Comparison of ENCODE assay signal across 34 cellular contexts in the genomic region with DNA sequence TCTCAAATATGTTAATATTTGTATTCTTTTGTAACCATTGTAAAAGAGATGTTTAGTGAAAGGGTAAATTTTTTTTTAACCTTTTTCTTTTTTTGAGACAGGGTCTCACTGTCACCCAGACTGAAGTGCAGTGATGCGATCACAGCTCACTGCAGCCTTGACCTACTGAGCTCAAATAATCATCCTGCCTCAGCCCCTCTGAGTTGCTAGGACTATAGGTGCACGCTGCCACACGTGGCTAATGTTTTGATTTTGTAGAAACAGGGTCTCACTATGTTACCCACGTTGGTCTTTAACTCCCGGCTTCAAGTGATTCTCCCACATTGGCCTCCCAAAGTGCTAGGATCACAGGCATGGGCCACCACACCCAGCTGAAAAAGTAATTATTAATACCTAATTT. TPM values are rescaled to one million over a fixed set of nuclear protein-coding genes. Genes with fewer than 3 reads are reported as not detected.
A peak's percentile ranks its signal among the peaks of the same experiment; 100 is the strongest.
DNase-seq lines count a peak whose midpoint lies in the region; ATAC-seq, FAIRE-seq and TF ChIP-seq lines count a peak whose summit lies in the region.
"Had no signal": no experiment of that assay in that cellular context is flagged by ENCODE, and none has a peak within 500 bp of the region (broad histone marks: within the 10 kb centered on the region; RNA-seq: fewer than 3 reads in every experiment).

No MANE protein-coding gene starts in this region.

- CTCF ChIA-PET in A549 (lab: Yijun Ruan, JAX) (interaction anchor here (0.6 to 1.6 kb wide), 5 partner anchors 9 to 186 kb away, joined by 3 read pairs; no protein-coding TSS in a partner anchor), HepG2 (lab: Yijun Ruan, JAX; ENCODE audit: low intra/inter-chr PET ratio, low total read pairs) (no interaction called here)

- TF ChIP-seq POLR2A in A549 (IDR thresholded peaks at IDR 0.05; ENCODE audit: low read length) (no peak), HepG2 (IDR thresholded peaks at IDR 0.05; ENCODE audit: insufficient read depth in 1 of 2, low read depth in 2 of 2, low read length in 2 of 2) (no peak), right lobe of liver (IDR thresholded peaks at IDR 0.05) (no peak)

- FAIRE-seq in A549 (lab: Jason Lieb, UNC) (no peak), HepG2 (lab: Jason Lieb, UNC) (peak; percentile 60)
- FAIRE-seq: A204.1, D721Med had no signal

- H3K79me2 ChIP-seq in HepG2 (ENCODE audit: insufficient read depth, low read length): no peaks in the 10 kb centered on the region

- DNase-seq in A549 (ENCODE audit: low read depth in 1 of 2, low spot score in 1 of 2) (no peak), dorsolateral prefrontal cortex (no peak), HepG2 (ENCODE audit: low spot score) (peak; percentile 40), right lobe of liver (no peak), iPS-NIHi11 (ENCODE audit: low spot score) (no peak), NOMO-1 treated with DMSO at 0.1 percent for 48 hours (lab: John Stamatoyannopoulos, UW; ENCODE audit: unreplicated experiment) (no peak), HAP-1 (ENCODE audit: low spot score in 2 of 2) (no peak)
- DNase-seq: 8988T; ACHN; AML-193; BE2C; C1 segment of cervical spinal cord; Caco-2; Calu3; CD4-positive, alpha-beta memory T cell; CD4-positive, alpha-beta T cell; CD4-positive, CD25-positive, alpha-beta regulatory T cell; CD8-positive, alpha-beta memory T cell; CD8-positive, alpha-beta T cell; COR-L47; DMS 273 treated with DMSO at 0.1 percent for 48 hours; DMS153; DMS53; DMS79; DMS79 treated with DMSO at 0.1 percent for 48 hours; DND-41; EL had no signal

- in situ Hi-C loops in HepG2 (cut with HindIII; ENCODE audit: extremely low pct_ligation_motif_present, low pct_unique_long_range_greater_than_20kb): loop anchor here (5.0 kb wide), 1 partner anchor 74 kb away; the partner anchor contains the start of gene MEGF9
- in situ Hi-C loops in HAP-1 (cut with MboI; ENCODE audit: low sequenced_read_pairs): no loop called here

- H3K27ac ChIP-seq in A549: peak overlapping the region; percentile 75 to 94
- peak overlapping the region in 33 of 59 donors; percentile 7 to 92 (median 53) for H3K27ac ChIP-seq in dorsolateral prefrontal cortex
- H3K27ac ChIP-seq in HepG2 (ENCODE audit: extremely low read length, insufficient read depth, low read length): peak overlapping the region; percentile 55
- peak overlapping the region in 1 of 3 donors; percentile 53 for H3K27ac ChIP-seq in right lobe of liver
- H3K27ac ChIP-seq: 22Rv1; BLaER1; BLaER1 treated with 17β-estradiol and CSF1 and Interleukin-3, amounts not matched to agents 10 nM and 100 nM; C4-2B had no signal

- intact Hi-C loops in dorsolateral prefrontal cortex (cut with DNase I): loop anchor here (5.0 kb wide), 2 partner anchors 44 to 79 kb away; no protein-coding TSS in a partner anchor
- intact Hi-C loops in HepG2 (cut with micrococcal nuclease; ENCODE audit: unreplicated experiment): no loop called here
- intact Hi-C loops in right lobe of liver (cut with DNase I): no loop called here

- H4K20me1 ChIP-seq in HepG2 (ENCODE audit: insufficient read depth, low read length): no peaks in the 10 kb centered on the region
- H4K20me1 ChIP-seq: BLaER1; BLaER1 treated with 17β-estradiol and CSF1 and Interleukin-3, amounts not matched to agents 10 nM and 100 nM had no signal

- no peak overlapping the region for H2AFZ ChIP-seq in HepG2 (ENCODE audit: low read length)

- ATAC-seq in A549 (peak in 1 of 2 experiments; percentile 47; a peak in 3 of 6 replicates), HepG2 (peak; percentile 86), right lobe of liver (peak in 3 of 4 donors; percentile 23 to 42 (median 24)), esophagus mucosa (no peak)
- ATAC-seq: CD8-positive, alpha-beta T cell had no signal

- no peak overlapping the region for H3K4me3 ChIP-seq in A549
- H3K4me3 ChIP-seq in dorsolateral prefrontal cortex: no peak overlapping the region
- H3K4me3 ChIP-seq in HepG2 (replicated peaks in 1 of 3; ENCODE audit: insufficient read depth in 1 of 3, low read depth in 2 of 3, low read length in 3 of 3): 0 out of 6 replicates have a peak overlapping the region, but pooled peaks of 1 of the 3 experiments have one; percentile 19
- H3K4me3 ChIP-seq in right lobe of liver: no peak overlapping the region
- H3K4me3 ChIP-seq in HAP-1: no peak overlapping the region
- H3K4me3 ChIP-seq: BLaER1; BLaER1 treated with 17β-estradiol and CSF1 and Interleukin-3, amounts not matched to agents 10 nM and 100 nM had no signal

- POLR2A ChIA-PET in A549 (lab: Yijun Ruan, JAX) (no interaction called here), HepG2 (lab: Yijun Ruan, JAX) (interaction anchor here (0.7 to 0.9 kb wide), 2 partner anchors 66 to 93 kb away, joined by 4 read pairs; no protein-coding TSS in a partner anchor)

- TF ChIP-seq CTCF in A549 (IDR thresholded peaks at IDR 0.05) (no peak), dorsolateral prefrontal cortex (IDR thresholded peaks at IDR 0.05 in 54 of 56, conservative IDR thresholded peaks at IDR 0.05 in 2 of 56; ENCODE audit: low read depth in 1 of 56, partially characterized antibody in 56 of 56) (no peak), HepG2 (CRISPR knock-in tag; IDR thresholded peaks at IDR 0.05) (no peak), right lobe of liver (IDR thresholded peaks at IDR 0.05) (no peak)

- H3K4me1 ChIP-seq in A549 (peaks cover 63% of the 10 kb centered on the region), HepG2 (ENCODE audit: insufficient read depth, low read length) (peaks cover 35% of the 10 kb centered on the region), right lobe of liver (peaks cover 0 to 37% (median 5%) of the 10 kb centered on the region in 4 donors), HAP-1 (0 out of 2 replicates have a peak, but pooled peaks cover 2% of the 10 kb centered on the region)
- H3K4me1 ChIP-seq: BE2C, BLaER1, Caco-2 had no signal

- H3K9me3 ChIP-seq in A549: peaks cover 9% of the 10 kb centered on the region; the same call in 1 of the 3 replicates
- H3K9me3 ChIP-seq in HepG2 (ENCODE audit: low read length): peaks cover 9% of the 10 kb centered on the region
- no peaks in the 10 kb centered on the region for H3K9me3 ChIP-seq in right lobe of liver
- 0 out of 2 replicates have a peak, but pooled peaks cover 6% of the 10 kb centered on the region for H3K9me3 ChIP-seq in HAP-1
- H3K9me3 ChIP-seq: BE2C, Caco-2 had no signal

- no TSS peak for BruUV-seq in HepG2 (replicated peaks; lab: Mats Ljungman, UMichigan)

- H3K9ac ChIP-seq in HepG2 (ENCODE audit: insufficient read depth, low read depth, low read length): no peak overlapping the region
- H3K9ac ChIP-seq: BLaER1; BLaER1 treated with 17β-estradiol and CSF1 and Interleukin-3, amounts not matched to agents 10 nM and 100 nM had no signal

- 82% methylated on average over 5 of the region's 5 CpGs for WGBS in A549 (ENCODE audit: missing lambda C conversion rate)
- 9% methylated on average over 5 of the region's 5 CpGs for WGBS in HepG2 (ENCODE audit: low lambda C conversion rate)
- WGBS in right lobe of liver (ENCODE audit: insufficient coverage, low coverage, low lambda C conversion rate, missing lambda C conversion rate): 74% methylated on average over 5 of the region's 5 CpGs

- TF ChIP-seq RAD21 in A549 (conservative IDR thresholded peaks at IDR 0.05 in 1 of 2, IDR thresholded peaks at IDR 0.05 in 1 of 2) (no peak), HepG2 (CRISPR knock-in tag; IDR thresholded peaks at IDR 0.05) (no peak)

- H3K27me3 ChIP-seq in dorsolateral prefrontal cortex (no peaks in the 10 kb centered on the region), HepG2 (ENCODE audit: control insufficient read depth in 1 of 2, insufficient read depth in 2 of 2, low read length in 2 of 2) (no peaks in the 10 kb centered on the region; a peak in 1 of 5 replicates), right lobe of liver (no peaks in the 10 kb centered on the region), HAP-1 (ENCODE audit: low read depth) (no peaks in the 10 kb centered on the region)
- H3K27me3 ChIP-seq: BE2C; BLaER1; BLaER1 treated with 17β-estradiol and CSF1 and Interleukin-3, amounts not matched to agents 10 nM and 100 nM had no signal

- TF ChIP-seq EP300 in A549 (IDR thresholded peaks at IDR 0.05) (no peak), HepG2 (IDR thresholded peaks at IDR 0.05; ENCODE audit: low read depth in 2 of 2, low read length in 2 of 2) (no peak), HepG2 (CRISPR knock-in tag; IDR thresholded peaks at IDR 0.05; ENCODE audit: borderline replicate concordance) (no peak)

- H3K36me3 ChIP-seq in HepG2 (replicated peaks in 1 of 2; ENCODE audit: control insufficient read depth in 1 of 2, insufficient read depth in 2 of 2, low read length in 2 of 2): no peaks in the 10 kb centered on the region
- peaks cover 0 to 2% (median 0%) of the 10 kb centered on the region in 4 donors for H3K36me3 ChIP-seq in right lobe of liver
- H3K36me3 ChIP-seq in HAP-1 (replicated peaks): no peaks in the 10 kb centered on the region
- H3K36me3 ChIP-seq: BE2C had no signal

- peak overlapping the region; percentile 77 for H3K4me2 ChIP-seq in A549
- peak overlapping the region; percentile 40 for H3K4me2 ChIP-seq in HepG2 (ENCODE audit: low read depth, low read length)
- H3K4me2 ChIP-seq: BLaER1; BLaER1 treated with 17β-estradiol and CSF1 and Interleukin-3, amounts not matched to agents 10 nM and 100 nM had no signal

RNA-seq across cellular contexts. Expression of gene CDK5RAP2, which starts 58.0 kb away (rescaled TPM):
- polyA plus RNA-seq in A549 (2011; rRNA removed) (37.1 and 44.6 TPM in 2 replicates), A549 (2017; fragmentation: RNase III; extraction: RNeasy Plus Mini Kit Qiagen cat#74134 plus additional on column Dnase treatment) (28.7 to 31.9 TPM (median 29.1 TPM) in 3 replicates), HepG2 (2011; rRNA removed) (29.5 and 31.8 TPM in 2 replicates)
- polyA plus RNA-seq in A549 (2012; cell fraction: cytosol; rRNA removed): 31.3 and 34.2 TPM in 2 replicates
- polyA plus RNA-seq in A549 (2012; cell fraction: nucleus; rRNA removed): 78.3 and 93.3 TPM in 2 replicates
- polyA minus RNA-seq in A549 (2011; rRNA and poly(A)+ RNA removed): 62.0 and 63.0 TPM in 2 replicates
- total RNA-seq in dorsolateral prefrontal cortex (100 to 1,000 TPM in 7 of 120 experiments, 10 to 100 TPM in 113; 45.9 to 132 (median 71.9) TPM), HepG2 (2016; rRNA removed; fragmentation: Illumina TruSeq; extraction: Trizol) (42.2 and 65.9 TPM in 2 replicates), right lobe of liver (10 to 100 TPM; 25.9 to 61.6 (median 34.7) TPM), esophagus mucosa (31.6 TPM)
- total RNA-seq in HepG2 (2016; cell fraction: cytosol; rRNA removed; fragmentation: Illumina TruSeq; extraction: Trizol; ENCODE audit: low read depth): 40.8 and 45.6 TPM in 2 replicates
- 45.8 and 62.7 TPM in 2 replicates for total RNA-seq in HepG2 (2016; cell fraction: insoluble cytoplasmic fraction; rRNA removed; fragmentation: Illumina TruSeq; extraction: Trizol)
- 28.2 and 29.4 TPM in 2 replicates for total RNA-seq in HepG2 (2016; cell fraction: membrane; rRNA removed; fragmentation: Illumina TruSeq; extraction: Trizol)
- 78.0 and 81.7 TPM in 2 replicates for total RNA-seq in HepG2 (2016; cell fraction: nucleus; rRNA removed; fragmentation: Illumina TruSeq; extraction: Trizol)
- polyA plus RNA-seq in HepG2 (2011; cell fraction: cytosol; rRNA removed): 22.3 TPM in 2 replicates
- polyA plus RNA-seq in HepG2 (2011; cell fraction: nucleus; rRNA removed): 79.7 and 82.1 TPM in 2 replicates
- polyA plus RNA-seq in HepG2 (2012): 31.0 and 35.4 TPM in 2 replicates
- polyA plus RNA-seq in HepG2 (2016; cell fraction: cytosol; fragmentation: Illumina TruSeq; extraction: Trizol; ENCODE audit: low read depth): 7.7 and 8.0 TPM in 2 replicates
- 62.0 and 62.2 TPM in 2 replicates for polyA plus RNA-seq in HepG2 (2016; cell fraction: insoluble cytoplasmic fraction; fragmentation: Illumina TruSeq; extraction: Trizol; ENCODE audit: low read depth)
- polyA plus RNA-seq in HepG2 (2016; cell fraction: membrane; fragmentation: Illumina TruSeq; extraction: Trizol; ENCODE audit: low read depth): 11.5 and 12.3 TPM in 2 replicates
- 105 and 120 TPM in 2 replicates for polyA plus RNA-seq in HepG2 (2016; cell fraction: nucleus; fragmentation: Illumina TruSeq; extraction: Trizol; ENCODE audit: insufficient read depth, low read depth)
- polyA minus RNA-seq in HepG2 (2011; rRNA and poly(A)+ RNA removed; ENCODE audit: low replicate concordance): 47.2 and 114 TPM in 2 replicates
- 17.3 and 18.9 TPM in 2 replicates for polyA minus RNA-seq in HepG2 (2011; cell fraction: cytosol; rRNA and poly(A)+ RNA removed)
- polyA minus RNA-seq in HepG2 (2011; cell fraction: nucleus; rRNA and poly(A)+ RNA removed): 106 and 114 TPM in 2 replicates

Comparison
In these comparisons a context has a peak if more than half of its experiments do, and no peak if none do; other contexts are left out.
1. intact Hi-C loops: an anchor here in dorsolateral prefrontal cortex (5.0 kb wide); none called in HepG2 and right lobe of liver.
2. Of the 38 proteins assayed by ChIP-seq in both HepG2 and A549: peak only in HepG2: FOSL2, HDAC2, MAX and MYC; only in A549: none; in both: none; in neither: 34.